ENCODE assay signal across 8 cellular contexts in genomic region chr6:113306552-113307145, GRCh38.
DNase-seq lines count a peak whose midpoint lies in the region; ATAC-seq and TF ChIP-seq lines count a peak whose summit lies in the region.

No MANE protein-coding gene starts in this region.

- CTCF ChIA-PET in A673 (lab: Charles Lee) = interaction anchor here (0.7 to 1.3 kb wide), 4 partner anchors 19 to 603 kb away, joined by 3 to 9 read pairs (median 4); no protein-coding TSS in a partner anchor

- peak; percentile 99 for ATAC-seq in HG02623 (IDR thresholded peaks at IDR 0.05; ENCODE audit: unreplicated experiment)
- peak; percentile 75 for ATAC-seq in left ventricle myocardium superior

- H3K4me3 ChIP-seq in A673 (ENCODE audit: low read depth, low read length, poor library complexity, severe bottlenecking) (no peak overlapping the region), NB4 (ENCODE audit: low read depth, low read length) (no peak overlapping the region)

- no peaks in the 10 kb centered on the region for H3K36me3 ChIP-seq in A673 (ENCODE audit: insufficient read depth, low read length, poor library complexity, severe bottlenecking)

- BruUV-seq in A673 (replicated peaks; lab: Mats Ljungman, UMichigan) = no TSS peak

- POLR2A ChIA-PET in A673 (lab: Charles Lee; ENCODE audit: low non-redundant PET) = no interaction called here

- in situ Hi-C loops in GM13976 (cut with MboI; ENCODE audit: low sequenced_read_pairs, unreplicated experiment) = loop anchor here (10.0 kb wide), 1 partner anchor 568 kb away; no protein-coding TSS in a partner anchor

- H3K9me3 ChIP-seq in A673 (ENCODE audit: low read depth, low read length, poor library complexity, severe bottlenecking) = no peaks in the 10 kb centered on the region

- H3K27ac ChIP-seq in A673 (ENCODE audit: low read depth, low read length, poor library complexity, severe bottlenecking) = no peak overlapping the region

- DNase-seq in A673 (ENCODE audit: low spot score) (peak; percentile 36), GM13976 (ENCODE audit: low spot score) (peak; percentile 18), NB4 (ENCODE audit: low read depth) (peak; percentile 59), left ventricle myocardium superior (peak; percentile 76), erythroblast (lab: John Stamatoyannopoulos, UW) (no peak)
- peak; percentile 58 to 61 for DNase-seq in activated T-cell treated with anti-CD3 and anti-CD28 coated beads, Interleukin-2, amount 50 U/mL, for 48 hours
- DNase-seq in stimulated activated CD4-positive, alpha-beta T cell treated with anti-CD3 and anti-CD28 coated beads, Interleukin-15, amount 100 ng/mL, for 24 hours = peak; percentile 40

- TF ChIP-seq POLR2A in NB4 (IDR thresholded peaks at IDR 0.05; ENCODE audit: extremely low read depth, insufficient read length) (no peak), erythroblast (IDR thresholded peaks at IDR 0.05; ENCODE audit: low read length) (no peak)

- peak; percentile 77 for TF ChIP-seq CTCF in A673 (conservative IDR thresholded peaks at IDR 0.05; ENCODE audit: low read depth, low read length)
- peak; percentile 58 for TF ChIP-seq CTCF in GM13976 (IDR thresholded peaks at IDR 0.05; ENCODE audit: borderline replicate concordance, control extremely low read depth, extremely low read depth, insufficient read depth, missing control alignments)
- peak; percentile 73 for TF ChIP-seq CTCF in NB4 (IDR thresholded peaks at IDR 0.05; ENCODE audit: low read depth, low read length)

- intact Hi-C loops in A673 (cut with micrococcal nuclease; ENCODE audit: unreplicated experiment) (loop anchor here (2.0 to 10.0 kb wide), 2 partner anchors 522 to 552 kb away; no protein-coding TSS in a partner anchor), left ventricle myocardium superior (cut with micrococcal nuclease) (loop anchor here (10.0 kb wide), 1 partner anchor 558 kb away; no protein-coding TSS in a partner anchor)

- H3K27me3 ChIP-seq in A673 (replicated peaks; ENCODE audit: insufficient read depth, low read depth, low read length, poor library complexity) = no peaks in the 10 kb centered on the region

- H3K4me1 ChIP-seq in A673 (ENCODE audit: insufficient read depth, low read length, poor library complexity, severe bottlenecking) = no peaks in the 10 kb centered on the region

Comparison
In these comparisons a context has a peak if more than half of its experiments do, and no peak if none do; other contexts are left out.
1. DNase-seq: peak in A673 (single experiment), GM13976 (single experiment), NB4 (single experiment), activated T-cell treated with anti-CD3 and anti-CD28 coated beads, Interleukin-2, amount 50 U/mL, for 48 hours (2 of 2), left ventricle myocardium superior (single experiment) and stimulated activated CD4-positive, alpha-beta T cell treated with anti-CD3 and anti-CD28 coated beads, Interleukin-15, amount 100 ng/mL, for 24 hours (single experiment); none in erythroblast (0 of 2).
2. Peak in every context shown above with its lines, with median percentiles within 50 percentile points of each other: CTCF ChIP-seq.